11 cellular contexts compared by ENCODE assay signal in the genomic region with DNA sequence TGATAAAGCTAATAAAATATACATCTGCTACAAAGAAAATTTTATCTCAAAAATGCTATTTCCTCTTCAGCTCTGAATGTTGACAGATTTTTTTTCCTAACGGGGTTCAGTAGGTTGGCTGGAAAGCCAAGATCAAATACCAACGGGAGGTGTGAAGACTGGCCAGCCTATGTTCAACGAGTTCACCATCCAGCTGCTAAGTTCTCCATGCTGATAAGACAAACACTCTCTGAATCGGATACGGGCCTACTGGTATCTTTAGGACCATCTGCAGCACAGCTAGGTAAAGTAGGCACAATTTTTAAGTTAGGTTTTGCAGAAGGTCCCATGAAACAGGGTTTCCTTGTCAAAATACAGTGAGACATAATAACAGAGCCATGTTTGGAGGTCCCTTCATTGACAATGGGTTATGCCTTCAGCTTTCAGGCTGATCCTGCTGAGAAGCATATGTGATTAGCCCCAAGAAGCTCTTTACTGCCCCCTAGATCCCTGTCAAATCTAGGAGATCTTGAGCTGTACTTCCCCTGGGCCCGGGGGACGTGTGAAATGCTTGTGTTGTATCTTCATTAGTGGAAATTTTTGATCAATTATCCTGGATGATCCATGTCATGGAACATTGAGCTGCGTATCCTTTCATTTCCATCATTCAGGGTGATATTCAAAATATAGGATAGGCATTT.
DNase-seq lines count a peak whose midpoint lies in the region; ATAC-seq and TF ChIP-seq lines count a peak whose summit lies in the region.
"Had no signal": no experiment of that assay in that cellular context is flagged by ENCODE, and none has a peak within 500 bp of the region (broad histone marks: within the 10 kb centered on the region; RNA-seq: fewer than 3 reads in every experiment).

No MANE protein-coding gene starts in this region.

- H3K9me2 ChIP-seq in OCI-LY7 (ENCODE audit: insufficient read depth, low read length), result no peaks in the 10 kb centered on the region

- 45% methylated on average over 8 of the region's 8 CpGs for WGBS in right cardiac atrium

- H3K36me3 ChIP-seq in OCI-LY7 (ENCODE audit: insufficient read depth, low read length) (no peaks in the 10 kb centered on the region), vagina (no peaks in the 10 kb centered on the region)

- intact Hi-C loops in OCI-LY7 (cut with micrococcal nuclease; ENCODE audit: unreplicated experiment), result loop anchor here (5.0 kb wide), 2 partner anchors 90 to 605 kb away; no protein-coding TSS in a partner anchor
- intact Hi-C loops in right cardiac atrium (cut with DNase I), result no loop called here
- intact Hi-C loops in vagina (cut with DNase I), result no loop called here

- no peaks in the 10 kb centered on the region for H4K20me1 ChIP-seq in OCI-LY7 (ENCODE audit: insufficient read depth, low read length)

- no peak overlapping the region for H3K27ac ChIP-seq in OCI-LY7 (ENCODE audit: low read depth, low read length, poor library complexity, severe bottlenecking)
- peak overlapping the region; percentile 63 for H3K27ac ChIP-seq in right cardiac atrium (ENCODE audit: low read length)
- no peak overlapping the region for H3K27ac ChIP-seq in vagina

- H3K9me3 ChIP-seq in OCI-LY7 (ENCODE audit: low read length) (no peaks in the 10 kb centered on the region), right cardiac atrium (ENCODE audit: control insufficient read depth, low read length) (no peaks in the 10 kb centered on the region), vagina (no peaks in the 10 kb centered on the region)

- TF ChIP-seq POLR2A in vagina (IDR thresholded peaks at IDR 0.05), result no peak

- no peak overlapping the region for H3K4me2 ChIP-seq in OCI-LY7 (ENCODE audit: low read length)

- H3K27me3 ChIP-seq in right cardiac atrium (ENCODE audit: control insufficient read depth, insufficient read depth) (no peaks in the 10 kb centered on the region), vagina (no peaks in the 10 kb centered on the region)

- no peaks in the 10 kb centered on the region for H3K79me2 ChIP-seq in OCI-LY7 (ENCODE audit: insufficient read depth, low read depth, low read length)

- H2AFZ ChIP-seq in OCI-LY7 (ENCODE audit: low read length), result no peak overlapping the region

- DNase-seq in AG10803 (ENCODE audit: low read depth) (peak; percentile 3), OCI-LY7 (ENCODE audit: low spot score) (peak; percentile 46), right cardiac atrium (no peak), NCI-H446 treated with DMSO at 0.1 percent for 48 hours (lab: John Stamatoyannopoulos, UW) (no peak), vagina (ENCODE audit: extremely low spot score in 2 of 2) (no peak)
- DNase-seq in activated naive CD4-positive, alpha-beta T cell (lab: John Stamatoyannopoulos, UW), result no peak
- DNase-seq: activated effector memory CD4-positive, alpha-beta T cell treated with anti-CD3 and anti-CD28 coated beads, Interleukin-2, amount 50 U/mL, for 16 hours; GF-D8; T-cell had no signal

- TF ChIP-seq CTCF in AG10803 (conservative IDR thresholded peaks at IDR 0.05; ENCODE audit: low read length) (peak; percentile 39), GM12872 (IDR thresholded peaks at IDR 0.05; ENCODE audit: insufficient read depth, low read depth, low read length) (peak; percentile 63), OCI-LY7 (conservative IDR thresholded peaks at IDR 0.05; ENCODE audit: low read length) (peak; percentile 72), vagina (IDR thresholded peaks at IDR 0.05) (no peak)

- POLR2A ChIA-PET in OCI-LY7 (lab: Charles Lee), result interaction anchor here (0.7 to 1.4 kb wide), 3 partner anchors 21 to 558 kb away, joined by 3 to 4 read pairs (median 3); no protein-coding TSS in a partner anchor

- no peaks in the 10 kb centered on the region for H3K4me1 ChIP-seq in OCI-LY7 (ENCODE audit: insufficient read depth, low read length, poor library complexity, severe bottlenecking)
- peaks cover 11% of the 10 kb centered on the region for H3K4me1 ChIP-seq in right cardiac atrium (ENCODE audit: control insufficient read depth, insufficient read depth, low read length)
- no peaks in the 10 kb centered on the region for H3K4me1 ChIP-seq in vagina

- CTCF ChIA-PET in OCI-LY7 (lab: Charles Lee; ENCODE audit: unreplicated experiment), result no interaction called here

- ATAC-seq in right cardiac atrium (no peak), HG03354 (IDR thresholded peaks at IDR 0.05; ENCODE audit: poor library complexity, severe bottlenecking, unreplicated experiment) (no peak)
- ATAC-seq: T-cell had no signal

- BruUV-seq in OCI-LY7 (replicated peaks; lab: Mats Ljungman, UMichigan), result no TSS peak

- H3K4me3 ChIP-seq in AG10803 (ENCODE audit: low read length), result no peak overlapping the region
- no peak overlapping the region for H3K4me3 ChIP-seq in OCI-LY7 (ENCODE audit: low read depth, low read length, poor library complexity, severe bottlenecking)
- H3K4me3 ChIP-seq in right cardiac atrium (ENCODE audit: low read length), result no peak overlapping the region
- no peak overlapping the region for H3K4me3 ChIP-seq in vagina

Comparison
In these comparisons a context has a peak if more than half of its experiments do, and no peak if none do; other contexts are left out.
1. DNase-seq: peak in AG10803 (single experiment) and OCI-LY7 (single experiment); none in right cardiac atrium (0 of 3), NCI-H446 treated with DMSO at 0.1 percent for 48 hours (single experiment), activated naive CD4-positive, alpha-beta T cell (0 of 4) and vagina (0 of 2).
2. CTCF ChIP-seq: peak in AG10803 (single experiment), GM12872 (single experiment) and OCI-LY7 (single experiment); none in vagina (0 of 3).